Comparison of ENCODE assay signal across 1 cellular context in genomic region chr1:1398677-1399186, GRCh38.
TF ChIP-seq lines count a peak whose summit lies in the region.

No MANE protein-coding gene starts in this region.

TF ChIP-seq in GM12878, 131 proteins besides CTCF, POLR2A, EP300 and RAD21:
- TF ChIP-seq E4F1 (IDR thresholded peaks at IDR 0.05; ENCODE audit: borderline replicate concordance, partially characterized antibody) (no peak), SREBF1 (IDR thresholded peaks at IDR 0.05; ENCODE audit: low read length) (no peak), EGR1 (IDR thresholded peaks at IDR 0.05; ENCODE audit: borderline replicate concordance in 1 of 2, low read depth in 2 of 2, low read length in 2 of 2) (peak in 1 of 2 experiments; percentile 46; a peak in 2 of 3 replicates), EED (IDR thresholded peaks at IDR 0.05; ENCODE audit: low read depth) (no peak), ASH2L (IDR thresholded peaks at IDR 0.05; ENCODE audit: borderline replicate concordance, low read depth) (0 out of 2 replicates have a peak, but pooled peaks have one; percentile 31)
- TF ChIP-seq, protein P1, sequence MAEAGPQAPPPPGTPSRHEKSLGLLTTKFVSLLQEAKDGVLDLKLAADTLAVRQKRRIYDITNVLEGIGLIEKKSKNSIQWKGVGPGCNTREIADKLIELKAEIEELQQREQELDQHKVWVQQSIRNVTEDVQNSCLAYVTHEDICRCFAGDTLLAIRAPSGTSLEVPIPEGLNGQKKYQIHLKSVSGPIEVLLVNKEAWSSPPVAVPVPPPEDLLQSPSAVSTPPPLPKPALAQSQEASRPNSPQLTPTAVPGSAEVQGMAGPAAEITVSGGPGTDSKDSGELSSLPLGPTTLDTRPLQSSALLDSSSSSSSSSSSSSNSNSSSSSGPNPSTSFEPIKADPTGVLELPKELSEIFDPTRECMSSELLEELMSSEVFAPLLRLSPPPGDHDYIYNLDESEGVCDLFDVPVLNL (IDR thresholded peaks at IDR 0.05; ENCODE audit: low read depth, low read length): no peak
